Comparison of ENCODE assay signal across 1 cellular context in genomic region chr11:122095950-122096942, GRCh38.
TF ChIP-seq lines count a peak whose summit lies in the region.

No MANE protein-coding gene starts in this region.

TF ChIP-seq in SK-N-SH treated with all-trans-retinoic acid at 6 μM for 48 hours, 23 proteins besides CTCF, POLR2A, EP300 and RAD21 (continued from another document):
- TF ChIP-seq, protein P1, sequence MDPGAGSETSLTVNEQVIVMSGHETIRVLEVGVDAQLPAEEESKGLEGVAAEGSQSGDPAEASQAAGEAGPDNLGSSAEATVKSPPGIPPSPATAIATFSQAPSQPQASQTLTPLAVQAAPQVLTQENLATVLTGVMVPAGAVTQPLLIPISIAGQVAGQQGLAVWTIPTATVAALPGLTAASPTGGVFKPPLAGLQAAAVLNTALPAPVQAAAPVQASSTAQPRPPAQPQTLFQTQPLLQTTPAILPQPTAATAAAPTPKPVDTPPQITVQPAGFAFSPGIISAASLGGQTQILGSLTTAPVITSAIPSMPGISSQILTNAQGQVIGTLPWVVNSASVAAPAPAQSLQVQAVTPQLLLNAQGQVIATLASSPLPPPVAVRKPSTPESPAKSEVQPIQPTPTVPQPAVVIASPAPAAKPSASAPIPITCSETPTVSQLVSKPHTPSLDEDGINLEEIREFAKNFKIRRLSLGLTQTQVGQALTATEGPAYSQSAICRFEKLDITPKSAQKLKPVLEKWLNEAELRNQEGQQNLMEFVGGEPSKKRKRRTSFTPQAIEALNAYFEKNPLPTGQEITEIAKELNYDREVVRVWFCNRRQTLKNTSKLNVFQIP (CRISPR knock-in tag; IDR thresholded peaks at IDR 0.05; ENCODE audit: borderline replicate concordance, low read depth), result no peak
- TF ChIP-seq CSDC2 (CRISPR knock-in tag; IDR thresholded peaks at IDR 0.05), result no peak
- TF ChIP-seq ZNF70 (CRISPR knock-in tag; IDR thresholded peaks at IDR 0.05), result no peak
- TF ChIP-seq SNAI2 (CRISPR knock-in tag; IDR thresholded peaks at IDR 0.05), result no peak
- peak; percentile 59 for TF ChIP-seq ISL1 (CRISPR knock-in tag; IDR thresholded peaks at IDR 0.05)
- TF ChIP-seq, protein P2, sequence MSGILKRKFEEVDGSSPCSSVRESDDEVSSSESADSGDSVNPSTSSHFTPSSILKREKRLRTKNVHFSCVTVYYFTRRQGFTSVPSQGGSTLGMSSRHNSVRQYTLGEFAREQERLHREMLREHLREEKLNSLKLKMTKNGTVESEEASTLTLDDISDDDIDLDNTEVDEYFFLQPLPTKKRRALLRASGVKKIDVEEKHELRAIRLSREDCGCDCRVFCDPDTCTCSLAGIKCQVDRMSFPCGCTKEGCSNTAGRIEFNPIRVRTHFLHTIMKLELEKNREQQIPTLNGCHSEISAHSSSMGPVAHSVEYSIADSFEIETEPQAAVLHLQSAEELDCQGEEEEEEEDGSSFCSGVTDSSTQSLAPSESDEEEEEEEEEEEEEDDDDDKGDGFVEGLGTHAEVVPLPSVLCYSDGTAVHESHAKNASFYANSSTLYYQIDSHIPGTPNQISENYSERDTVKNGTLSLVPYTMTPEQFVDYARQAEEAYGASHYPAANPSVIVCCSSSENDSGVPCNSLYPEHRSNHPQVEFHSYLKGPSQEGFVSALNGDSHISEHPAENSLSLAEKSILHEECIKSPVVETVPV (CRISPR knock-in tag; IDR thresholded peaks at IDR 0.05), result no peak
- no peak for TF ChIP-seq TOX (CRISPR knock-in tag; IDR thresholded peaks at IDR 0.05; ENCODE audit: borderline replicate concordance)
- no peak for TF ChIP-seq TCF4 (CRISPR knock-in tag; IDR thresholded peaks at IDR 0.05; ENCODE audit: borderline replicate concordance)
